ENCODE assay signal across 20 cellular contexts in genomic region chr10:94281654-94282053, GRCh38.
A peak's percentile ranks its signal among the peaks of the same experiment; 100 is the strongest.
DNase-seq lines count a peak whose midpoint lies in the region; ATAC-seq, FAIRE-seq and TF ChIP-seq lines count a peak whose summit lies in the region.
"Had no signal": no experiment of that assay in that cellular context is flagged by ENCODE, and none has a peak within 500 bp of the region (broad histone marks: within the 10 kb centered on the region; RNA-seq: fewer than 3 reads in every experiment).

No MANE protein-coding gene starts in this region.

- 0 out of 2 replicates have a peak overlapping the region, but pooled peaks have one; percentile 1 for H4K91ac ChIP-seq in IMR-90 (ENCODE audit: insufficient read depth, low read depth, low read length)

- H3K36me3 Mint-ChIP-seq in neural progenitor cell = no peaks in the 10 kb centered on the region
- H3K36me3 Mint-ChIP-seq: CD8-positive, alpha-beta T cell; IgD-negative memory B cell had no signal

- TF ChIP-seq RAD21 in IMR-90 (IDR thresholded peaks at IDR 0.05; ENCODE audit: low read length) (no peak), K562 (CRISPR knock-in tag; conservative IDR thresholded peaks at IDR 0.05 in 1 of 2, IDR thresholded peaks at IDR 0.05 in 1 of 2) (no peak)

- H3K4ac ChIP-seq in IMR-90 (ENCODE audit: low read depth, low read length) = no peak overlapping the region

- no peak overlapping the region for H2AK5ac ChIP-seq in IMR-90 (ENCODE audit: low read depth, low read length)

- H3K4me2 ChIP-seq in IMR-90 (ENCODE audit: low read depth, low read length) (no peak overlapping the region), K562 (ENCODE audit: insufficient read depth, low read length) (no peak overlapping the region), neural progenitor cell (no peak overlapping the region)
- H3K4me2 ChIP-seq: BLaER1 treated with 17β-estradiol and CSF1 and Interleukin-3, amounts not matched to agents 10 nM and 100 nM had no signal

- H3K9ac ChIP-seq in IMR-90 (ENCODE audit: low read depth, low read length) = no peak overlapping the region
- no peak overlapping the region for H3K9ac ChIP-seq in K562 (ENCODE audit: insufficient read depth in 1 of 2, low read depth in 2 of 2, low read length in 2 of 2)
- no peak overlapping the region for H3K9ac ChIP-seq in neural progenitor cell
- H3K9ac ChIP-seq: BLaER1 treated with 17β-estradiol and CSF1 and Interleukin-3, amounts not matched to agents 10 nM and 100 nM had no signal

- H3K4me1 Mint-ChIP-seq in neural progenitor cell = no peaks in the 10 kb centered on the region

- no peak overlapping the region for H4K8ac ChIP-seq in IMR-90 (ENCODE audit: low read depth in 2 of 2, low read length in 2 of 2)

- dilution Hi-C loops in IMR-90 (cut with HindIII; ENCODE audit: low sequenced_read_pairs, unreplicated experiment) = no loop called here

- H2AFZ ChIP-seq in IMR-90 (replicated peaks; ENCODE audit: low read length, poor library complexity) = no peak overlapping the region
- H2AFZ ChIP-seq in K562 (ENCODE audit: low read depth, low read length) = no peak overlapping the region
- peak overlapping the region; percentile 52 for H2AFZ ChIP-seq in neural progenitor cell (replicated peaks)

- H4K5ac ChIP-seq in IMR-90 (ENCODE audit: low read depth, low read length) = no peak overlapping the region

- H3K4me1 ChIP-seq in IMR-90 (ENCODE audit: control insufficient read depth, insufficient read depth, low read length) (peaks cover 1% of the 10 kb centered on the region), K562 (replicated peaks in 1 of 2; ENCODE audit: control insufficient read depth in 2 of 2, insufficient read depth in 2 of 2, low read length in 2 of 2) (no peaks in the 10 kb centered on the region), neural progenitor cell (peaks cover 3% of the 10 kb centered on the region)
- H3K4me1 ChIP-seq: BLaER1 treated with 17β-estradiol and CSF1 and Interleukin-3, amounts not matched to agents 10 nM and 100 nM had no signal

- no peak overlapping the region; the same call in 2 of the 3 replicates for H2BK15ac ChIP-seq in IMR-90 (ENCODE audit: low read depth, low read length)

- no peaks in the 10 kb centered on the region for H3K9me3 ChIP-seq in IMR-90 (ENCODE audit: control insufficient read depth, insufficient read depth, low read length)
- H3K9me3 ChIP-seq in K562 (replicated peaks; ENCODE audit: control insufficient read depth, insufficient read depth, low read depth, low read length) = no peaks in the 10 kb centered on the region
- no peaks in the 10 kb centered on the region for H3K9me3 ChIP-seq in neural progenitor cell (ENCODE audit: low read depth)
- H3K9me3 ChIP-seq: BLaER1 treated with 17β-estradiol and CSF1 and Interleukin-3, amounts not matched to agents 10 nM and 100 nM had no signal

- TF ChIP-seq EP300 in K562 (IDR thresholded peaks at IDR 0.05; ENCODE audit: low read length) = no peak

- no peak overlapping the region for H3K27ac Mint-ChIP-seq in neural progenitor cell
- H3K27ac Mint-ChIP-seq: B cell; CD8-positive, alpha-beta T cell; IgD-negative memory B cell had no signal

- H2AK9ac ChIP-seq in IMR-90 (replicated peaks; ENCODE audit: low read depth, low read length, poor library complexity) = no peak overlapping the region

- FAIRE-seq in K562 (lab: Jason Lieb, UNC) = no peak
- FAIRE-seq: G401.6, GM12891, GM19239, HTR-8/SVneo had no signal

- H3K56ac ChIP-seq in IMR-90 (ENCODE audit: extremely low read depth, insufficient read depth, low read length) = no peak overlapping the region

- H3K4me3 ChIP-seq in IMR-90 (ENCODE audit: insufficient read depth, low read depth, low read length) (no peak overlapping the region), K562 (no peak overlapping the region), neural progenitor cell (no peak overlapping the region)
- H3K4me3 ChIP-seq: BLaER1 treated with 17β-estradiol and CSF1 and Interleukin-3, amounts not matched to agents 10 nM and 100 nM had no signal

- no peak overlapping the region for H2BK120ac ChIP-seq in IMR-90 (ENCODE audit: low read depth, low read length)

- no peak overlapping the region for H3K14ac ChIP-seq in IMR-90 (replicated peaks; ENCODE audit: low read depth, low read length)

- no peak overlapping the region for H2BK20ac ChIP-seq in IMR-90 (ENCODE audit: low read depth, low read length)

- ATAC-seq in IMR-90 (ENCODE audit: low read depth) = no peak
- ATAC-seq in K562 = no peak
- peak; percentile 41 for ATAC-seq in esophagus mucosa
- ATAC-seq in HG03095 (IDR thresholded peaks at IDR 0.05; ENCODE audit: unreplicated experiment) = no peak
- ATAC-seq: CD8-positive, alpha-beta T cell had no signal

- intact Hi-C loops in IMR-90 (cut with micrococcal nuclease) (no loop called here), K562 (cut with micrococcal nuclease) (loop anchor here (2.0 kb wide), 2 partner anchors 39 to 163 kb away; no protein-coding TSS in a partner anchor)

- no peaks in the 10 kb centered on the region for H3K79me2 ChIP-seq in K562 (ENCODE audit: control insufficient read depth, insufficient read depth, low read length)
- H3K79me2 ChIP-seq in neural progenitor cell (ENCODE audit: low read depth) = no peaks in the 10 kb centered on the region

- in situ Hi-C loops in IMR-90 (cut with MboI; ENCODE audit: low sequenced_read_pairs) (no loop called here), K562 (cut with MboI) (no loop called here)

- no peak overlapping the region for H3K18ac ChIP-seq in IMR-90 (ENCODE audit: low read depth, low read length)

- no peaks in the 10 kb centered on the region for H3K9me3 Mint-ChIP-seq in neural progenitor cell
- H3K9me3 Mint-ChIP-seq: CD8-positive, alpha-beta T cell; IgD-negative memory B cell had no signal

- no peak overlapping the region for H2BK5ac ChIP-seq in IMR-90 (ENCODE audit: low read depth, low read length, poor library complexity, severe bottlenecking)

- no TSS peak for BruUV-seq in IMR-90 (replicated peaks; lab: Mats Ljungman, UMichigan)
- no TSS peak for BruUV-seq in K562 (replicated peaks; lab: Mats Ljungman, UMichigan)

- H3K9me1 ChIP-seq in IMR-90 (ENCODE audit: insufficient read depth, low read length) (no peaks in the 10 kb centered on the region), K562 (ENCODE audit: control insufficient read depth, insufficient read depth, low read length) (no peaks in the 10 kb centered on the region)

- H3K27me3 ChIP-seq in IMR-90 (ENCODE audit: control insufficient read depth, insufficient read depth, low read length) = no peaks in the 10 kb centered on the region
- no peaks in the 10 kb centered on the region; a peak in 1 of 5 replicates for H3K27me3 ChIP-seq in K562 (ENCODE audit: control insufficient read depth in 2 of 2, insufficient read depth in 2 of 2, low read length in 2 of 2)
- no peaks in the 10 kb centered on the region for H3K27me3 ChIP-seq in neural progenitor cell
- H3K27me3 ChIP-seq: BLaER1 treated with 17β-estradiol and CSF1 and Interleukin-3, amounts not matched to agents 10 nM and 100 nM had no signal

- no peaks in the 10 kb centered on the region for H3K36me3 ChIP-seq in IMR-90 (ENCODE audit: control insufficient read depth, insufficient read depth, low read length)
- no peaks in the 10 kb centered on the region for H3K36me3 ChIP-seq in K562 (ENCODE audit: control insufficient read depth, insufficient read depth, low read length)
- H3K36me3 ChIP-seq in neural progenitor cell = no peaks in the 10 kb centered on the region
- H3K36me3 ChIP-seq: BLaER1 treated with 17β-estradiol and CSF1 and Interleukin-3, amounts not matched to agents 10 nM and 100 nM had no signal

- WGBS in IMR-90 (ENCODE audit: extremely low coverage in 2 of 2, insufficient read length in 1 of 2), 2 experiments = no CpG with 5 or more reads among the region's 5 CpGs
- 2% methylated on average over 5 of the region's 5 CpGs for WGBS in K562 (ENCODE audit: insufficient coverage, low coverage, missing lambda C conversion rate)

- H3F3A ChIP-seq in neural progenitor cell (ENCODE audit: low read depth) = peaks cover 5% of the 10 kb centered on the region

- H3K27ac ChIP-seq in IMR-90 (ENCODE audit: insufficient read depth, low read length) (no peak overlapping the region), K562 (ENCODE audit: extremely low read depth, low read depth, low read length) (no peak overlapping the region), neural progenitor cell (no peak overlapping the region)
- H3K27ac ChIP-seq: BLaER1 treated with 17β-estradiol and CSF1 and Interleukin-3, amounts not matched to agents 10 nM and 100 nM; HL-60 had no signal

- no peaks in the 10 kb centered on the region for H3K79me1 ChIP-seq in IMR-90 (ENCODE audit: low read depth in 1 of 2, low read length in 2 of 2)

- POLR2A ChIA-PET in IMR-90 (lab: Charles Lee; ENCODE audit: unreplicated experiment) (no interaction called here), K562 (lab: Yijun Ruan, JAX) (no interaction called here)

- CTCF ChIA-PET in IMR-90 (lab: Yijun Ruan, JAX) (no interaction called here), K562 (lab: Yijun Ruan, JAX; ENCODE audit: low intra/inter-chr PET ratio) (no interaction called here)

- H3K27me3 Mint-ChIP-seq in neural progenitor cell (ENCODE audit: insufficient read depth, low read depth) = no peaks in the 10 kb centered on the region

- no peak for TF ChIP-seq POLR2A in IMR-90 (IDR thresholded peaks at IDR 0.05; ENCODE audit: low read depth, low read length)
- no peak for TF ChIP-seq POLR2A in K562 (conservative IDR thresholded peaks at IDR 0.05)

- TF ChIP-seq CTCF in IMR-90 (conservative IDR thresholded peaks at IDR 0.05; ENCODE audit: low read depth, low read length) (no peak), K562 (IDR thresholded peaks at IDR 0.05 in 2 of 3, conservative IDR thresholded peaks at IDR 0.05 in 1 of 3; ENCODE audit: insufficient read depth in 2 of 3, low read depth in 1 of 3, low read length in 3 of 3) (no peak), neural progenitor cell (IDR thresholded peaks at IDR 0.05) (no peak)

- H4K20me1 ChIP-seq in IMR-90 (ENCODE audit: insufficient read depth, low read length) (no peaks in the 10 kb centered on the region), K562 (replicated peaks; ENCODE audit: control insufficient read depth, insufficient read depth, low read length) (no peaks in the 10 kb centered on the region), neural progenitor cell (ENCODE audit: low read depth) (no peaks in the 10 kb centered on the region)
- H4K20me1 ChIP-seq: BLaER1 treated with 17β-estradiol and CSF1 and Interleukin-3, amounts not matched to agents 10 nM and 100 nM had no signal

- H3K4me3 Mint-ChIP-seq in neural progenitor cell = no peak overlapping the region
- H3K4me3 Mint-ChIP-seq: B cell; CD8-positive, alpha-beta T cell; IgD-negative memory B cell had no signal

- DNase-seq in IMR-90 = no peak
- DNase-seq in K562 (ENCODE audit: extremely low read depth in 1 of 4, low spot score in 3 of 4) = no peak
- DNase-seq in neural progenitor cell (ENCODE audit: low spot score) = no peak
- no peak for DNase-seq in DMS79 (lab: John Stamatoyannopoulos, UW)
- no peak for DNase-seq in amygdala (lab: John Stamatoyannopoulos, UW)
- DNase-seq: Calu3; CD8-positive, alpha-beta T cell; DMS 273 treated with DMSO at 0.1 percent for 48 hours; DMS53; HCEC 1CT had no signal

- H3K23ac ChIP-seq in IMR-90 (ENCODE audit: low read depth, low read length) = no peak overlapping the region
